Comparison of ENCODE assay signal across 8 cellular contexts in genomic region chr15:82749951-82750830, GRCh38. TPM values are rescaled to one million over a fixed set of nuclear protein-coding genes. Genes with fewer than 3 reads are reported as not detected.
DNase-seq lines count a peak whose midpoint lies in the region; ATAC-seq and TF ChIP-seq lines count a peak whose summit lies in the region.

No MANE protein-coding gene starts in this region.

- peak; percentile 59 for TF ChIP-seq POLR2A in testis (IDR thresholded peaks at IDR 0.05)

- POLR2A ChIA-PET in GM10248 (lab: Yijun Ruan, JAX), result interaction anchor here (0.6 to 2.3 kb wide), 6 partner anchors 15 to 317 kb away, joined by 3 to 7 read pairs (median 4); partner anchors contain the start of genes BTBD1, FSD2 and RPS17

- H3K9me3 ChIP-seq in testis, result no peaks in the 10 kb centered on the region

- CTCF ChIA-PET in GM10248 (lab: Yijun Ruan, JAX), result interaction anchor here (0.9 to 2.1 kb wide), 10 partner anchors 9 to 219 kb away, joined by 3 to 6 read pairs (median 3); no protein-coding TSS in a partner anchor

- H3K27me3 ChIP-seq in testis, result no peaks in the 10 kb centered on the region

- DNase-seq in GM10248 (ENCODE audit: extremely low spot score) (peak; percentile 89), NCI-H1092 treated with DMSO at 0.1 percent for 48 hours (lab: John Stamatoyannopoulos, UW) (peak; percentile 89), glomerular visceral epithelial cell (ENCODE audit: extremely low spot score) (peak; percentile 93), omental fat pad (ENCODE audit: low spot score) (peak; percentile 72), testis (peak; percentile 97)

- H3K4me1 Mint-ChIP-seq in activated naive CD8-positive, alpha-beta T cell (ENCODE audit: low read depth), result peaks cover 56% of the 10 kb centered on the region

- peak overlapping the region; percentile 78 to 79 for H3K4me3 ChIP-seq in testis

- WGBS in testis, 2 donors, result 0 to 1% methylated on average over 42 to 47 of the region's 47 CpGs

- TF ChIP-seq CTCF in GM10248 (IDR thresholded peaks at IDR 0.05; ENCODE audit: control extremely low read depth, extremely low read depth, low read depth, missing control alignments) (no peak), omental fat pad (IDR thresholded peaks at IDR 0.05) (no peak), testis (IDR thresholded peaks at IDR 0.05) (peak in 1 of 3 experiments; percentile 5)

- H3K27me3 Mint-ChIP-seq in activated naive CD8-positive, alpha-beta T cell, result no peaks in the 10 kb centered on the region

- H3K4me1 ChIP-seq in testis, result peaks cover 11% of the 10 kb centered on the region

- no peaks in the 10 kb centered on the region for H3K9me3 Mint-ChIP-seq in activated naive CD8-positive, alpha-beta T cell (ENCODE audit: low read depth)

- no peaks in the 10 kb centered on the region for H3K36me3 ChIP-seq in testis (ENCODE audit: low read depth, missing control alignments)

- intact Hi-C loops in testis (cut with DNase I; ENCODE audit: low total_unique reads), result no loop called here

- H3K4me3 Mint-ChIP-seq in activated naive CD8-positive, alpha-beta T cell, result peak overlapping the region; percentile 99

- peak overlapping the region; percentile 99 for H3K27ac Mint-ChIP-seq in activated naive CD8-positive, alpha-beta T cell

- ATAC-seq in HG02610 (IDR thresholded peaks at IDR 0.05; ENCODE audit: unreplicated experiment) (peak; percentile 93), SK-N-SH treated with all-trans-retinoic acid at 6 μM for 48 hours (peak; percentile 98), omental fat pad (ENCODE audit: low FRiP score) (peak; percentile 95)

- H3K36me3 Mint-ChIP-seq in activated naive CD8-positive, alpha-beta T cell, result peaks cover 8% of the 10 kb centered on the region

- peak overlapping the region; percentile 79 to 89 for H3K27ac ChIP-seq in testis

TF ChIP-seq in SK-N-SH treated with all-trans-retinoic acid at 6 μM for 48 hours, 23 proteins besides CTCF, POLR2A, EP300 and RAD21:
- TF ChIP-seq SNAI2 (CRISPR knock-in tag; IDR thresholded peaks at IDR 0.05) (no peak), ZFP3 (CRISPR knock-in tag; IDR thresholded peaks at IDR 0.05) (no peak), CSRNP3 (CRISPR knock-in tag; IDR thresholded peaks at IDR 0.05) (0 out of 2 replicates have a peak, but pooled peaks have one; percentile 21), GLIS3 (CRISPR knock-in tag; IDR thresholded peaks at IDR 0.05) (no peak), ARNTL (CRISPR knock-in tag; IDR thresholded peaks at IDR 0.05; ENCODE audit: borderline replicate concordance, low read depth) (no peak), ZNF8 (CRISPR knock-in tag; IDR thresholded peaks at IDR 0.05) (no peak)
TF ChIP-seq in SK-N-SH treated with all-trans-retinoic acid at 6 μM for 48 hours: peak in this region for 1.

RNA-seq across cellular contexts. Expression of gene AP3B2, which starts 40.5 kb away (rescaled TPM):
- total RNA-seq in omental fat pad, result 1 to 10 TPM in 3 of 4 donors, under 1 TPM in 1; 0.31 to 7.6 (median 1.4) TPM
- 10 to 100 TPM; 12.0 to 15.5 TPM for total RNA-seq in testis
- 22.9 TPM for polyA plus RNA-seq in testis (ENCODE audit: insufficient read depth, low read depth, low replicate concordance)

RNA-seq across cellular contexts. Expression of gene FSD2, which starts 55.7 kb away (rescaled TPM):
- total RNA-seq in omental fat pad (not detected), testis (under 1 TPM in 1 of 2 donors, not detected in 1; 0.19 TPM)
- polyA plus RNA-seq in testis (ENCODE audit: insufficient read depth, low read depth, low replicate concordance), result 0.95 TPM

RNA-seq across cellular contexts. Expression of gene WHAMM, which starts 59.2 kb away (rescaled TPM):
- total RNA-seq in omental fat pad, result 1 to 10 TPM; 7.5 to 9.7 (median 7.9) TPM
- total RNA-seq in testis, result 10 to 100 TPM in 1 of 2 donors, 1 to 10 TPM in 1; 9.8 to 11.0 TPM
- 5.3 TPM for polyA plus RNA-seq in testis (ENCODE audit: insufficient read depth, low read depth, low replicate concordance)

Comparison
In these comparisons a context has a peak if more than half of its experiments do, and no peak if none do; other contexts are left out.
1. Peak in every context shown above with its lines: DNase-seq, ATAC-seq, H3K4me3 ChIP-seq and H3K27ac ChIP-seq.